ENCODE assay signal across 16 cellular contexts in genomic region chr15:65056106-65056505, GRCh38. TPM values are rescaled to one million over a fixed set of nuclear protein-coding genes. Genes with fewer than 3 reads are reported as not detected.
"Had no signal": no experiment of that assay in that cellular context is flagged by ENCODE, and none has a peak within 500 bp of the region (broad histone marks: within the 10 kb centered on the region; RNA-seq: fewer than 3 reads in every experiment).

No MANE protein-coding gene starts in this region.

- H3K27me3 Mint-ChIP-seq: activated CD4-positive, alpha-beta memory T cell treated with anti-CD3 and anti-CD28 coated beads for 36 hours; activated naive CD8-positive, alpha-beta T cell had no signal

- H3K4me3 Mint-ChIP-seq: activated CD4-positive, alpha-beta memory T cell treated with anti-CD3 and anti-CD28 coated beads for 36 hours; activated naive CD8-positive, alpha-beta T cell; activated T-cell treated with anti-CD3 and anti-CD28 coated beads, Interleukin-2, amount 50 U/mL, for 4 hours had no signal

- ATAC-seq: activated T-cell treated with anti-CD3 and anti-CD28 coated beads, Interleukin-2, amount 50 U/mL, for 4 hours; stimulated activated naive CD8-positive, alpha-beta T cell treated with anti-CD3 and anti-CD28 coated beads, Interleukin-15, Interleukin-2, amounts not matched to agents 100 U/mL and 50 U/mL, for 24 hours had no signal

- H3K36me3 Mint-ChIP-seq: activated CD4-positive, alpha-beta memory T cell treated with anti-CD3 and anti-CD28 coated beads for 36 hours; activated naive CD8-positive, alpha-beta T cell had no signal

- H3K4me3 ChIP-seq: dorsolateral prefrontal cortex, heart left ventricle had no signal

- H3K27me3 ChIP-seq: heart left ventricle had no signal

- H3K9me3 Mint-ChIP-seq: activated CD4-positive, alpha-beta memory T cell treated with anti-CD3 and anti-CD28 coated beads for 36 hours; activated T-cell treated with anti-CD3 and anti-CD28 coated beads, Interleukin-2, amount 50 U/mL, for 4 hours had no signal

- H3K27ac Mint-ChIP-seq: activated CD4-positive, alpha-beta memory T cell treated with anti-CD3 and anti-CD28 coated beads for 36 hours; activated naive CD8-positive, alpha-beta T cell had no signal

- DNase-seq: activated CD4-positive, alpha-beta memory T cell treated with anti-CD3 and anti-CD28 coated beads for 36 hours; activated effector memory CD4-positive, alpha-beta T cell treated with anti-CD3 and anti-CD28 coated beads, Interleukin-2, amount 50 U/mL, for 16 hours; activated T-cell treated with anti-CD3 and anti-CD28 coated beads, Interleukin-2, amount 50 U/mL, for 4 hours; dorsolateral prefrontal cortex; foreskin melanocyte; stimulated activated CD4-positive, alpha-beta T cell treated with anti-CD3 and anti-CD28 coated beads, Interleukin-4, amount 100 ng/mL, for 1 hour; stimulated activated CD8-positive, alpha-beta memory T cell treated with anti-CD3 and anti-CD28 coated beads, Interleukin-4, amount 100 ng/mL, for 48 hours; stimulated activated naive CD8-positive, alpha-beta T cell treated with anti-CD3 and anti-CD28 coated beads, Interleukin-15, Interleukin-2, amounts not matched to agents 100 U/mL and 50 U/mL, for 24 hours; T-helper 9 cell had no signal

RNA-seq across cellular contexts. Expression of gene SLC51B, which starts 10.9 kb away (rescaled TPM):
- total RNA-seq: activated CD4-positive, alpha-beta memory T cell treated with anti-CD3 and anti-CD28 coated beads for 36 hours; activated T-cell treated with anti-CD3 and anti-CD28 coated beads, Interleukin-2, amount 50 U/mL, for 4 hours; cerebellum; dorsolateral prefrontal cortex; heart left ventricle; osteocyte; temporal lobe had no signal
- polyA plus RNA-seq: neural cell had no signal

RNA-seq across cellular contexts. Expression of gene RASL12, which starts 11.7 kb away (rescaled TPM):
- total RNA-seq: activated CD4-positive, alpha-beta memory T cell treated with anti-CD3 and anti-CD28 coated beads for 36 hours; activated T-cell treated with anti-CD3 and anti-CD28 coated beads, Interleukin-2, amount 50 U/mL, for 4 hours had no signal
- polyA plus RNA-seq: neural cell had no signal

RNA-seq across cellular contexts. Expression of gene KBTBD13, which starts 20.4 kb away (rescaled TPM):
- total RNA-seq: activated CD4-positive, alpha-beta memory T cell treated with anti-CD3 and anti-CD28 coated beads for 36 hours; activated T-cell treated with anti-CD3 and anti-CD28 coated beads, Interleukin-2, amount 50 U/mL, for 4 hours; cerebellum; left lobe of liver; osteocyte; temporal lobe had no signal
- polyA plus RNA-seq: neural cell had no signal
